ENCODE assay signal across 1 cellular context in genomic region chr1:20717452-20718342, GRCh38.
A peak's percentile ranks its signal among the peaks of the same experiment; 100 is the strongest.
TF ChIP-seq lines count a peak whose summit lies in the region.

Gene KIF17, minus strand, starts transcription at chr1:20718007. Its CDS starts 301 bp downstream, at chr1:20717706.

TF ChIP-seq in HEK293, 187 proteins besides CTCF, POLR2A, EP300 and RAD21 (continued from another document and continues in another):
- TF ChIP-seq ZNF398 (tag by site-specific recombination; IDR thresholded peaks at IDR 0.05) (peak; percentile 23; the same call in 1 of the 2 replicates), ZSCAN23 (tag by site-specific recombination; IDR thresholded peaks at IDR 0.05) (no peak), ZXDB (tag by site-specific recombination; IDR thresholded peaks at IDR 0.05) (no peak; the same call in 1 of the 2 replicates), ZNF132 (tag by site-specific recombination; IDR thresholded peaks at IDR 0.05; ENCODE audit: borderline replicate concordance) (no peak), ZIC2 (tag by site-specific recombination; IDR thresholded peaks at IDR 0.05) (no peak), ZNF335 (tag by site-specific recombination; conservative IDR thresholded peaks at IDR 0.05) (peak; percentile 83), ZNF610 (tag by site-specific recombination; IDR thresholded peaks at IDR 0.05; ENCODE audit: borderline replicate concordance) (no peak), ZBTB20 (tag by site-specific recombination; IDR thresholded peaks at IDR 0.05) (peak; percentile 84), BCL6B (tag by site-specific recombination; IDR thresholded peaks at IDR 0.05) (no peak), ZNF707 (tag by site-specific recombination; IDR thresholded peaks at IDR 0.05) (no peak), ZBTB26 (tag by site-specific recombination; optimal IDR thresholded peaks at IDR 0.05) (peak; percentile 64), ZBTB6 (tag by site-specific recombination; IDR thresholded peaks at IDR 0.05) (no peak), ZNF768 (tag by site-specific recombination; IDR thresholded peaks at IDR 0.05) (no peak), MEIS1 (CRISPR knock-in tag; IDR thresholded peaks at IDR 0.05; ENCODE audit: borderline replicate concordance) (no peak), RBAK (tag by site-specific recombination; IDR thresholded peaks at IDR 0.05) (no peak), ZNF221 (tag by site-specific recombination; IDR thresholded peaks at IDR 0.05; ENCODE audit: borderline replicate concordance) (no peak), ZNF670 (tag by site-specific recombination; IDR thresholded peaks at IDR 0.05; ENCODE audit: low read depth) (no peak), ZNF639 (tag by site-specific recombination; IDR thresholded peaks at IDR 0.05) (no peak), ZNF16 (tag by site-specific recombination; IDR thresholded peaks at IDR 0.05; ENCODE audit: low read depth) (no peak), TRIM28 (IDR thresholded peaks at IDR 0.05; ENCODE audit: borderline replicate concordance, low read length) (no peak), ZNF571 (tag by site-specific recombination; IDR thresholded peaks at IDR 0.05) (no peak), ZNF184 (tag by site-specific recombination; IDR thresholded peaks at IDR 0.05) (no peak), ZNF175 (tag by site-specific recombination; IDR thresholded peaks at IDR 0.05) (no peak), ZNF423 (tag by site-specific recombination; IDR thresholded peaks at IDR 0.05) (no peak), ZBTB21 (tag by site-specific recombination; IDR thresholded peaks at IDR 0.05) (0 out of 2 replicates have a peak, but pooled peaks have one; percentile 21), ZNF280D (tag by site-specific recombination; IDR thresholded peaks at IDR 0.05) (no peak), ZNF843 (tag by site-specific recombination; IDR thresholded peaks at IDR 0.05) (no peak), ZNF404 (tag by site-specific recombination; IDR thresholded peaks at IDR 0.05) (no peak), ZNF133 (tag by site-specific recombination; IDR thresholded peaks at IDR 0.05) (no peak), ZNF248 (tag by site-specific recombination; IDR thresholded peaks at IDR 0.05) (no peak), ZNF792 (tag by site-specific recombination; IDR thresholded peaks at IDR 0.05) (no peak), PRDM1 (tag by site-specific recombination; IDR thresholded peaks at IDR 0.05) (no peak), ZNF776 (tag by site-specific recombination; IDR thresholded peaks at IDR 0.05; ENCODE audit: borderline replicate concordance) (no peak), ZSCAN30 (tag by site-specific recombination; IDR thresholded peaks at IDR 0.05) (0 out of 2 replicates have a peak, but pooled peaks have one; percentile 46), IKZF3 (tag by site-specific recombination; IDR thresholded peaks at IDR 0.05) (no peak), ZNF785 (tag by site-specific recombination; IDR thresholded peaks at IDR 0.05) (no peak), ZNF394 (tag by site-specific recombination; IDR thresholded peaks at IDR 0.05; ENCODE audit: borderline replicate concordance) (no peak), HOXA7 (CRISPR knock-in tag; IDR thresholded peaks at IDR 0.05; ENCODE audit: borderline replicate concordance) (no peak), ZNF560 (tag by site-specific recombination; IDR thresholded peaks at IDR 0.05; ENCODE audit: borderline replicate concordance) (no peak), ZNF548 (tag by site-specific recombination; IDR thresholded peaks at IDR 0.05) (no peak), ZNF555 (tag by site-specific recombination; conservative IDR thresholded peaks at IDR 0.05) (no peak), ZNF660 (tag by site-specific recombination; IDR thresholded peaks at IDR 0.05) (no peak), ZNF23 (tag by site-specific recombination; IDR thresholded peaks at IDR 0.05; ENCODE audit: borderline replicate concordance) (no peak), ZNF488 (tag by site-specific recombination; IDR thresholded peaks at IDR 0.05) (no peak), ZNF777 (tag by site-specific recombination; IDR thresholded peaks at IDR 0.05; ENCODE audit: borderline replicate concordance) (peak; percentile 25; the same call in 1 of the 2 replicates), ZBTB48 (tag by site-specific recombination; IDR thresholded peaks at IDR 0.05) (peak; percentile 72; the same call in 1 of the 2 replicates), ZNF148 (tag by site-specific recombination; IDR thresholded peaks at IDR 0.05; ENCODE audit: borderline replicate concordance) (no peak), ZNF791 (tag by site-specific recombination; IDR thresholded peaks at IDR 0.05) (no peak), ZNF391 (tag by site-specific recombination; IDR thresholded peaks at IDR 0.05; ENCODE audit: borderline replicate concordance, low read depth) (no peak), ZNF449 (tag by site-specific recombination; IDR thresholded peaks at IDR 0.05) (peak; percentile 77), ZNF549 (tag by site-specific recombination; IDR thresholded peaks at IDR 0.05) (no peak), ZNF76 (tag by site-specific recombination; IDR thresholded peaks at IDR 0.05; ENCODE audit: borderline replicate concordance, low read depth) (peak; percentile 48; the same call in 1 of the 2 replicates), KLF10 (tag by site-specific recombination; IDR thresholded peaks at IDR 0.05) (peak; percentile 13; the same call in 1 of the 2 replicates), ZFP37 (tag by site-specific recombination; IDR thresholded peaks at IDR 0.05) (no peak), HOXC10 (CRISPR knock-in tag; IDR thresholded peaks at IDR 0.05) (no peak), ZNF473 (tag by site-specific recombination; IDR thresholded peaks at IDR 0.05) (no peak), ZNF354C (tag by site-specific recombination; IDR thresholded peaks at IDR 0.05; ENCODE audit: borderline replicate concordance, low read depth) (no peak), ZNF157 (tag by site-specific recombination; IDR thresholded peaks at IDR 0.05) (no peak), ZNF302 (tag by site-specific recombination; IDR thresholded peaks at IDR 0.05; ENCODE audit: low read depth) (no peak)
